1 cellular context compared by ENCODE assay signal in the genomic region with DNA sequence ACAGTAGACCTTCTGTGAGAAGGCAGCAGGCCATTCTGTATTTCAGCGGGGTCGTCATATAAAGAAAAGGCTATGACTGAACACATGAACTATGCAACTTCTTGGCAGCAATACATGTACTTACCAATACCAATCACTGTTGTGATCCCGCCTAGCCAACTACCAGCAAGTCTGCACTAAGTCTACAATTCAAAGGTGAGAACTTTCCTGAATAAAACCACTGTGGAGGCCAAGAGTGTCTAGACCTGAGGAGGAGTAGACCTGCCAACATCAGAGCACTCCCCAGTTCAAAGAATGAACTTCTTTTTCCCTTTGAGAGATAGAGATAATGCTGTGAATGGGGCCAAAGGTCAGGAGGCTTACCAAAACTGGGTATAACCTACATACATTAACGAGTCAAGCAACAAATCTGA.
A peak's percentile ranks its signal among the peaks of the same experiment; 100 is the strongest.
TF ChIP-seq lines count a peak whose summit lies in the region.

No MANE protein-coding gene starts in this region.

TF ChIP-seq in HepG2, 621 proteins besides CTCF, POLR2A, EP300 and RAD21 (continued from another document):
- TF ChIP-seq SKI (IDR thresholded peaks at IDR 0.05; ENCODE audit: partially characterized antibody) (peak; percentile 67), ZNF264 (CRISPR knock-in tag; IDR thresholded peaks at IDR 0.05) (no peak; the same call in 1 of the 2 replicates), SSRP1 (CRISPR knock-in tag; IDR thresholded peaks at IDR 0.05) (no peak)
- TF ChIP-seq, protein P1, sequence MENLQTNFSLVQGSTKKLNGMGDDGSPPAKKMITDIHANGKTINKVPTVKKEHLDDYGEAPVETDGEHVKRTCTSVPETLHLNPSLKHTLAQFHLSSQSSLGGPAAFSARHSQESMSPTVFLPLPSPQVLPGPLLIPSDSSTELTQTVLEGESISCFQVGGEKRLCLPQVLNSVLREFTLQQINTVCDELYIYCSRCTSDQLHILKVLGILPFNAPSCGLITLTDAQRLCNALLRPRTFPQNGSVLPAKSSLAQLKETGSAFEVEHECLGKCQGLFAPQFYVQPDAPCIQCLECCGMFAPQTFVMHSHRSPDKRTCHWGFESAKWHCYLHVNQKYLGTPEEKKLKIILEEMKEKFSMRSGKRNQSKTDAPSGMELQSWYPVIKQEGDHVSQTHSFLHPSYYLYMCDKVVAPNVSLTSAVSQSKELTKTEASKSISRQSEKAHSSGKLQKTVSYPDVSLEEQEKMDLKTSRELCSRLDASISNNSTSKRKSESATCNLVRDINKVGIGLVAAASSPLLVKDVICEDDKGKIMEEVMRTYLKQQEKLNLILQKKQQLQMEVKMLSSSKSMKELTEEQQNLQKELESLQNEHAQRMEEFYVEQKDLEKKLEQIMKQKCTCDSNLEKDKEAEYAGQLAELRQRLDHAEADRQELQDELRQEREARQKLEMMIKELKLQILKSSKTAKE (CRISPR knock-in tag; IDR thresholded peaks at IDR 0.05; ENCODE audit: borderline replicate concordance), result 0 out of 2 replicates have a peak, but pooled peaks have one; percentile 20
- TF ChIP-seq, protein P2, sequence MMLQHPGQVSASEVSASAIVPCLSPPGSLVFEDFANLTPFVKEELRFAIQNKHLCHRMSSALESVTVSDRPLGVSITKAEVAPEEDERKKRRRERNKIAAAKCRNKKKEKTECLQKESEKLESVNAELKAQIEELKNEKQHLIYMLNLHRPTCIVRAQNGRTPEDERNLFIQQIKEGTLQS (CRISPR knock-in tag; IDR thresholded peaks at IDR 0.05), result no peak
- TF ChIP-seq, protein P3, sequence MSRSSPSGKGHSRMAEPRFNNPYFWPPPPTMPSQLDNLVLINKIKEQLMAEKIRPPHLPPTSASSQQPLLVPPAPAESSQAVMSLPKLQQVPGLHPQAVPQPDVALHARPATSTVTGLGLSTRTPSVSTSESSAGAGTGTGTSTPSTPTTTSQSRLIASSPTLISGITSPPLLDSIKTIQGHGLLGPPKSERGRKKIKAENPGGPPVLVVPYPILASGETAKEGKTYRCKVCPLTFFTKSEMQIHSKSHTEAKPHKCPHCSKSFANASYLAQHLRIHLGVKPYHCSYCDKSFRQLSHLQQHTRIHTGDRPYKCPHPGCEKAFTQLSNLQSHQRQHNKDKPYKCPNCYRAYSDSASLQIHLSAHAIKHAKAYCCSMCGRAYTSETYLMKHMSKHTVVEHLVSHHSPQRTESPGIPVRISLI (CRISPR knock-in tag; IDR thresholded peaks at IDR 0.05; ENCODE audit: borderline replicate concordance), result peak; percentile 46; the same call in 1 of the 2 replicates
